31 cellular contexts compared by ENCODE assay signal in genomic region chr17:65395924-65396323, GRCh38.
"Had no signal": no experiment of that assay in that cellular context is flagged by ENCODE, and none has a peak within 500 bp of the region (broad histone marks: within the 10 kb centered on the region; RNA-seq: fewer than 3 reads in every experiment).

No MANE protein-coding gene starts in this region.

- H3K36me3 ChIP-seq: adrenal gland, colonic mucosa, heart left ventricle had no signal

- H3K4me1 ChIP-seq: adrenal gland, body of pancreas, colonic mucosa, heart left ventricle had no signal

- H3K27ac ChIP-seq: adrenal gland, body of pancreas, colonic mucosa, heart left ventricle had no signal

- H3K27me3 Mint-ChIP-seq: activated naive CD4-positive, alpha-beta T cell treated with anti-CD3 and anti-CD28 coated beads, Interleukin-2, amount 50 U/mL, for 24 hours had no signal

- FAIRE-seq: frontal cortex had no signal

- H3K27me3 ChIP-seq: adrenal gland, body of pancreas, colonic mucosa had no signal

- H3K27ac Mint-ChIP-seq: activated CD4-positive, alpha-beta memory T cell treated with anti-CD3 and anti-CD28 coated beads for 36 hours; activated CD4-positive, alpha-beta T cell treated with anti-CD3 and anti-CD28 coated beads for 36 hours; activated CD4-positive, alpha-beta T cell treated with anti-CD3 and anti-CD28 coated beads, Interleukin-2, amount 10 ng/mL, durations not matched to agents 24 days and 14 days; activated CD8-positive, alpha-beta memory T cell treated with anti-CD3 and anti-CD28 coated beads, Interleukin-2, amount 10 ng/mL, durations not matched to agents 7 days and 5 days; activated CD8-positive, alpha-beta T cell treated with anti-CD3 and anti-CD28 coated beads, Interleukin-2, amount 10 ng/mL, durations not matched to agents 7 days and 5 days; activated naive CD4-positive, alpha-beta T cell treated with anti-CD3 and anti-CD28 coated beads for 36 hours; activated naive CD8-positive, alpha-beta T cell treated with anti-CD3 and anti-CD28 coated beads for 36 hours; activated naive CD8-positive, alpha-beta T cell treated with anti-CD3 and anti-CD28 coated beads, Interleukin-2, amount 50 U/mL, for 24 hours; activated T-helper 1 cell treated with anti-CD3 and anti-CD28 coated beads, Interleukin-12 subunit alpha, Interleukin-12 subunit beta, Interleukin-2, Interleukin-4 antibody, amounts not matched to agents 30 ng/mL and 10 ng/mL and 1 ng/mL, durations not matched to agents 14 hours and 24 hours and 36 hours; activated T-helper 2 cell treated with anti-CD3 and anti-CD28 coated beads, Interferon-gamma antibody, Interleukin-2, Interleukin-4, amounts not matched to agents 10 μg/mL and 5 μg/mL and 100 μg/mL, durations not matched to agents 14 hours and 24 hours and 36 hours; endodermal cell had no signal

- DNase-seq: activated CD4-positive, alpha-beta memory T cell treated with anti-CD3 and anti-CD28 coated beads for 36 hours; activated CD4-positive, alpha-beta T cell treated with anti-CD3 and anti-CD28 coated beads for 36 hours; activated CD4-positive, alpha-beta T cell treated with anti-CD3 and anti-CD28 coated beads, Interleukin-2, amount 10 ng/mL, durations not matched to agents 24 days and 14 days; activated CD4-positive, CD25-positive, alpha-beta regulatory T cell; activated CD4-positive, CD25-positive, alpha-beta regulatory T cell treated with anti-CD3 and anti-CD28 coated beads, Interleukin-2, amount 50 U/mL, for 72 hours; activated CD8-positive, alpha-beta memory T cell treated with anti-CD3 and anti-CD28 coated beads, Interleukin-2, amount 10 ng/mL, durations not matched to agents 7 days and 5 days; activated CD8-positive, alpha-beta memory T cell treated with anti-CD3 and anti-CD28 coated beads, Interleukin-2, amount 50 U/mL, for 4 hours; activated CD8-positive, alpha-beta T cell treated with anti-CD3 and anti-CD28 coated beads, Interleukin-2, amount 10 ng/mL, durations not matched to agents 7 days and 5 days; activated effector memory CD4-positive, alpha-beta T cell treated with anti-CD3 and anti-CD28 coated beads, Interleukin-2, amount 50 U/mL, for 16 hours; activated naive CD4-positive, alpha-beta T cell treated with anti-CD3 and anti-CD28 coated beads for 36 hours; activated naive CD8-positive, alpha-beta T cell treated with anti-CD3 and anti-CD28 coated beads for 36 hours; activated naive CD8-positive, alpha-beta T cell treated with anti-CD3 and anti-CD28 coated beads, Interleukin-2, amount 50 U/mL, for 24 hours; activated T-cell treated with anti-CD3 and anti-CD28 coated beads, Interleukin-2, amount 50 U/mL, for 1 hour; activated T-cell treated with anti-CD3 and anti-CD28 coated beads, Interleukin-2, amount 50 U/mL, for 48 hours; adrenal gland; amygdala; aorta; body of pancreas; central memory CD4-positive, alpha-beta T cell; cerebellar nuclear complex; colonic mucosa; effector CD8-positive, alpha-beta T cell; endodermal cell; foreskin fibroblast; heart left ventricle; T-helper 2 cell had no signal

- ATAC-seq: activated CD4-positive, alpha-beta T cell treated with anti-CD3 and anti-CD28 coated beads for 36 hours; activated CD8-positive, alpha-beta memory T cell treated with anti-CD3 and anti-CD28 coated beads, Interleukin-2, amount 10 ng/mL, durations not matched to agents 7 days and 5 days; activated CD8-positive, alpha-beta T cell treated with anti-CD3 and anti-CD28 coated beads, Interleukin-2, amount 10 ng/mL, durations not matched to agents 7 days and 5 days; activated naive CD8-positive, alpha-beta T cell treated with anti-CD3 and anti-CD28 coated beads, Interleukin-2, amount 50 U/mL, for 24 hours; body of pancreas; esophagus mucosa; heart left ventricle had no signal

- H3K4me3 Mint-ChIP-seq: activated CD4-positive, alpha-beta memory T cell treated with anti-CD3 and anti-CD28 coated beads for 36 hours; activated CD4-positive, alpha-beta T cell treated with anti-CD3 and anti-CD28 coated beads for 36 hours; activated CD4-positive, alpha-beta T cell treated with anti-CD3 and anti-CD28 coated beads, Interleukin-2, amount 10 ng/mL, durations not matched to agents 24 days and 14 days; activated CD8-positive, alpha-beta memory T cell treated with anti-CD3 and anti-CD28 coated beads, Interleukin-2, amount 10 ng/mL, durations not matched to agents 7 days and 5 days; activated CD8-positive, alpha-beta T cell treated with anti-CD3 and anti-CD28 coated beads, Interleukin-2, amount 10 ng/mL, durations not matched to agents 7 days and 5 days; activated naive CD4-positive, alpha-beta T cell treated with anti-CD3 and anti-CD28 coated beads for 36 hours; activated naive CD4-positive, alpha-beta T cell treated with anti-CD3 and anti-CD28 coated beads, Interleukin-2, amount 50 U/mL, for 24 hours; activated naive CD8-positive, alpha-beta T cell treated with anti-CD3 and anti-CD28 coated beads for 36 hours; activated naive CD8-positive, alpha-beta T cell treated with anti-CD3 and anti-CD28 coated beads, Interleukin-2, amount 50 U/mL, for 24 hours; activated T-helper 1 cell treated with anti-CD3 and anti-CD28 coated beads, Interleukin-12 subunit alpha, Interleukin-12 subunit beta, Interleukin-2, Interleukin-4 antibody, amounts not matched to agents 30 ng/mL and 10 ng/mL and 1 ng/mL, durations not matched to agents 14 hours and 24 hours and 36 hours; endodermal cell had no signal

- H3K4me3 ChIP-seq: adrenal gland, body of pancreas, colonic mucosa, heart left ventricle had no signal

- H3K36me3 Mint-ChIP-seq: activated CD4-positive, alpha-beta memory T cell treated with anti-CD3 and anti-CD28 coated beads for 36 hours; activated CD8-positive, alpha-beta memory T cell treated with anti-CD3 and anti-CD28 coated beads, Interleukin-2, amount 10 ng/mL, durations not matched to agents 7 days and 5 days; activated naive CD4-positive, alpha-beta T cell treated with anti-CD3 and anti-CD28 coated beads, Interleukin-2, amount 50 U/mL, for 24 hours; activated naive CD8-positive, alpha-beta T cell treated with anti-CD3 and anti-CD28 coated beads for 36 hours had no signal

- H3K4me1 Mint-ChIP-seq: activated CD4-positive, alpha-beta T cell treated with anti-CD3 and anti-CD28 coated beads, Interleukin-2, amount 10 ng/mL, durations not matched to agents 24 days and 14 days; activated CD8-positive, alpha-beta memory T cell treated with anti-CD3 and anti-CD28 coated beads, Interleukin-2, amount 10 ng/mL, durations not matched to agents 7 days and 5 days; endodermal cell had no signal

- H3K9me3 ChIP-seq: adrenal gland, body of pancreas, colonic mucosa had no signal

- H3K9me3 Mint-ChIP-seq: activated CD4-positive, alpha-beta memory T cell treated with anti-CD3 and anti-CD28 coated beads for 36 hours; activated CD4-positive, alpha-beta T cell treated with anti-CD3 and anti-CD28 coated beads, Interleukin-2, amount 10 ng/mL, durations not matched to agents 24 days and 14 days; activated naive CD4-positive, alpha-beta T cell treated with anti-CD3 and anti-CD28 coated beads for 36 hours; activated naive CD4-positive, alpha-beta T cell treated with anti-CD3 and anti-CD28 coated beads, Interleukin-2, amount 50 U/mL, for 24 hours; activated naive CD8-positive, alpha-beta T cell treated with anti-CD3 and anti-CD28 coated beads for 36 hours; activated naive CD8-positive, alpha-beta T cell treated with anti-CD3 and anti-CD28 coated beads, Interleukin-2, amount 50 U/mL, for 24 hours; activated T-helper 1 cell treated with anti-CD3 and anti-CD28 coated beads, Interleukin-12 subunit alpha, Interleukin-12 subunit beta, Interleukin-2, Interleukin-4 antibody, amounts not matched to agents 30 ng/mL and 10 ng/mL and 1 ng/mL, durations not matched to agents 14 hours and 24 hours and 36 hours; activated T-helper 2 cell treated with anti-CD3 and anti-CD28 coated beads, Interferon-gamma antibody, Interleukin-2, Interleukin-4, amounts not matched to agents 10 μg/mL and 5 μg/mL and 100 μg/mL, durations not matched to agents 14 hours and 24 hours and 36 hours; endodermal cell had no signal
